8 cellular contexts compared by ENCODE assay signal in the genomic region with DNA sequence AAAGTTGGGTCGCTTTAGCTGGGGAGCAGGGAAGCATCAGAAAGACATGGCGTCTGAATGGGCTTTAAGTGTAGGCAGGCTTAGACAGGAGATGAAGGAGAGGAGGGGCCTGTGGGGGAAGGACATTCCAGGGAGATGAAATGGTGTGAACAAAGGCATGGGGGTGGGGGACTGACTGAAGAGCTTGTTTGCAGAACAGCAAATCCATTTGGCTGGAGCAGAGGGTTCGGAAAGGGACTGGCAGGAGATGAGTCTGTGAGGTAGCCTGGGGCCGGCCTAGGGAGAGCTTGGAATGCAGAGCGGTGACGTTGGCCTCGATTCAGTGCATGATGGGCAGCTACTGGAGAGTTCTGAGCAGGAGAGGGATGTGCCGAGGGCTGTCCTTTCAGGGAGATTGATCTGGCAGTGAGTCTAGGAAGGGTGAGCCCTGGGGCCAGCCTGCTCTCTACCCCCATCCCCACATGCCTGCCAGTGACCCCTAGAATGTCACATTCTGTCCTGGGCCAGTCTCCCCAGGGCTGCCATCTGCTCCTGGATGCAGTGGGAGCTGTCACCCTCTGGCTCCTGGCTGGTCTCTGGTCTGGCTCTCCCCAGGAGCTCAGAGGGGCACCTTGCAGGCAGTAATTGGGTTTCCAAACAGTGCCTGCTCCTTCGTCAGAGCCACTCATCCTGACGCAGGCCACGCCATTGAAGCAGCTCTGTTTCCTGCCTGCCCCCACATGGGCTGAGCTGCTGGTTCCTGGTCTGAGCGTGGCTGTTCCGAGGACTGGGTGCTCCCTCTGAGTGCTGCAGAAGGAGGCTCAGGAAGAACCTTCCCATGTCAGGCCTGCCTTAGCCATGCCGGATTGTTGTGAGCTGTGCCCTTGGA. TPM values are rescaled to one million over a fixed set of nuclear protein-coding genes. Genes with fewer than 3 reads are reported as not detected.
DNase-seq lines count a peak whose midpoint lies in the region; ATAC-seq, FAIRE-seq and TF ChIP-seq lines count a peak whose summit lies in the region.

No MANE protein-coding gene starts in this region.

- H3K9ac ChIP-seq in colonic mucosa (ENCODE audit: low read depth in 2 of 2, low read length in 2 of 2) (peak overlapping the region in 1 of 2 donors; percentile 38), HepG2 (ENCODE audit: insufficient read depth, low read depth, low read length) (no peak overlapping the region)

- H3K27ac ChIP-seq in colonic mucosa (peak overlapping the region; percentile 70), HepG2 (ENCODE audit: extremely low read length, insufficient read depth, low read length) (no peak overlapping the region), thymus (ENCODE audit: low read depth) (peak overlapping the region; percentile 81)

- H3K4me1 Mint-ChIP-seq in activated naive CD4-positive, alpha-beta T cell treated with anti-CD3 and anti-CD28 coated beads for 36 hours (ENCODE audit: low read depth): no peaks in the 10 kb centered on the region
- H3K4me1 Mint-ChIP-seq in activated naive CD4-positive, alpha-beta T cell treated with anti-CD3 and anti-CD28 coated beads, Interleukin-2, amount 10 ng/mL, durations not matched to agents 7 days and 5 days: no peaks in the 10 kb centered on the region

- H4K20me1 ChIP-seq in HepG2 (ENCODE audit: insufficient read depth, low read length): no peaks in the 10 kb centered on the region

- FAIRE-seq in HepG2 (lab: Jason Lieb, UNC): no peak

- TF ChIP-seq EP300 in HepG2 (IDR thresholded peaks at IDR 0.05; ENCODE audit: low read depth in 2 of 2, low read length in 2 of 2) (no peak), HepG2 (CRISPR knock-in tag; IDR thresholded peaks at IDR 0.05; ENCODE audit: borderline replicate concordance) (no peak)

- H3K27ac Mint-ChIP-seq in activated naive CD4-positive, alpha-beta T cell treated with anti-CD3 and anti-CD28 coated beads for 36 hours: peak overlapping the region; percentile 6
- H3K27ac Mint-ChIP-seq in activated naive CD4-positive, alpha-beta T cell treated with anti-CD3 and anti-CD28 coated beads, Interleukin-2, amount 10 ng/mL, durations not matched to agents 7 days and 5 days: no peak overlapping the region

- in situ Hi-C loops in HepG2 (cut with HindIII; ENCODE audit: extremely low pct_ligation_motif_present, low pct_unique_long_range_greater_than_20kb): loop anchor here (5.0 to 10.0 kb wide), 2 partner anchors 93 to 305 kb away; partner anchors contain the start of genes AHDC1 and GPR3

- intact Hi-C loops in activated naive CD4-positive, alpha-beta T cell treated with anti-CD3 and anti-CD28 coated beads for 36 hours (cut with micrococcal nuclease): loop anchor here (1.0 to 5.0 kb wide), 2 partner anchors 96 to 252 kb away; no protein-coding TSS in a partner anchor
- intact Hi-C loops in colonic mucosa (cut with DNase I): loop anchor here (2.0 to 10.0 kb wide), 3 partner anchors 95 to 345 kb away; partner anchors contain the start of gene AHDC1
- intact Hi-C loops in HepG2 (cut with micrococcal nuclease; ENCODE audit: unreplicated experiment): no loop called here

- BruUV-seq in HepG2 (replicated peaks; lab: Mats Ljungman, UMichigan): no TSS peak

- no peaks in the 10 kb centered on the region for H3K9me3 Mint-ChIP-seq in activated naive CD4-positive, alpha-beta T cell treated with anti-CD3 and anti-CD28 coated beads for 36 hours
- H3K9me3 Mint-ChIP-seq in activated naive CD4-positive, alpha-beta T cell treated with anti-CD3 and anti-CD28 coated beads, Interleukin-2, amount 10 ng/mL, durations not matched to agents 7 days and 5 days: no peaks in the 10 kb centered on the region

- ATAC-seq in HepG2 (no peak), HG03378 (IDR thresholded peaks at IDR 0.05; ENCODE audit: unreplicated experiment) (no peak), GM18519 (IDR thresholded peaks at IDR 0.05; ENCODE audit: low FRiP score, unreplicated experiment) (no peak), GM19467 (IDR thresholded peaks at IDR 0.05; ENCODE audit: unreplicated experiment) (no peak)

- CTCF ChIA-PET in activated naive CD4-positive, alpha-beta T cell treated with anti-CD3 and anti-CD28 coated beads for 36 hours (lab: Charles Lee): interaction anchor here (0.5 to 10.3 kb wide), 31 partner anchors 7 to 363 kb away, joined by 3 to 176 read pairs (median 4); partner anchors contain the start of genes CD164L2 and GPR3
- CTCF ChIA-PET in activated naive CD4-positive, alpha-beta T cell treated with anti-CD3 and anti-CD28 coated beads, Interleukin-2, amount 10 ng/mL, durations not matched to agents 7 days and 5 days (lab: Charles Lee): interaction anchor here (0.8 to 19.6 kb wide), 26 partner anchors 9 to 364 kb away, joined by 3 to 536 read pairs (median 5); partner anchors contain the start of genes AHDC1, CD164L2, GPR3 and MAP3K6
- CTCF ChIA-PET in HepG2 (lab: Yijun Ruan, JAX; ENCODE audit: low intra/inter-chr PET ratio, low total read pairs): interaction anchor here (1.9 to 4.0 kb wide), 2 partner anchors 88 to 96 kb away, joined by 17 to 43 read pairs; no protein-coding TSS in a partner anchor

- peaks cover 5% of the 10 kb centered on the region for H3K36me3 Mint-ChIP-seq in activated naive CD4-positive, alpha-beta T cell treated with anti-CD3 and anti-CD28 coated beads for 36 hours (ENCODE audit: low read depth)
- H3K36me3 Mint-ChIP-seq in activated naive CD4-positive, alpha-beta T cell treated with anti-CD3 and anti-CD28 coated beads, Interleukin-2, amount 10 ng/mL, durations not matched to agents 7 days and 5 days: peaks cover 14% of the 10 kb centered on the region

- no peak overlapping the region for H2AFZ ChIP-seq in HepG2 (ENCODE audit: low read length)

- H3K4me1 ChIP-seq in colonic mucosa (no peaks in the 10 kb centered on the region), HepG2 (ENCODE audit: insufficient read depth, low read length) (no peaks in the 10 kb centered on the region), thymus (ENCODE audit: control insufficient read depth, insufficient read depth, low read length) (no peaks in the 10 kb centered on the region)

- no peak for TF ChIP-seq RAD21 in HepG2 (CRISPR knock-in tag; IDR thresholded peaks at IDR 0.05)

- no peak for TF ChIP-seq POLR2A in HepG2 (IDR thresholded peaks at IDR 0.05; ENCODE audit: insufficient read depth in 1 of 2, low read depth in 2 of 2, low read length in 2 of 2)

- H3K27me3 Mint-ChIP-seq in activated naive CD4-positive, alpha-beta T cell treated with anti-CD3 and anti-CD28 coated beads for 36 hours (ENCODE audit: low read depth): no peaks in the 10 kb centered on the region
- no peaks in the 10 kb centered on the region for H3K27me3 Mint-ChIP-seq in activated naive CD4-positive, alpha-beta T cell treated with anti-CD3 and anti-CD28 coated beads, Interleukin-2, amount 10 ng/mL, durations not matched to agents 7 days and 5 days

- H3K4me3 ChIP-seq in colonic mucosa (no peak overlapping the region), HepG2 (replicated peaks in 1 of 3; ENCODE audit: insufficient read depth in 1 of 3, low read depth in 2 of 3, low read length in 3 of 3) (no peak overlapping the region), thymus (ENCODE audit: low read length) (no peak overlapping the region)

- H3K4me3 Mint-ChIP-seq in activated naive CD4-positive, alpha-beta T cell treated with anti-CD3 and anti-CD28 coated beads for 36 hours: no peak overlapping the region
- no peak overlapping the region for H3K4me3 Mint-ChIP-seq in activated naive CD4-positive, alpha-beta T cell treated with anti-CD3 and anti-CD28 coated beads, Interleukin-2, amount 10 ng/mL, durations not matched to agents 7 days and 5 days

- 74% methylated on average over 12 of the region's 14 CpGs for WGBS in HepG2 (ENCODE audit: low lambda C conversion rate)
- 93% methylated on average over 14 of the region's 14 CpGs for WGBS in thymus

- no peaks in the 10 kb centered on the region for H3K27me3 ChIP-seq in colonic mucosa
- H3K27me3 ChIP-seq in HepG2 (ENCODE audit: control insufficient read depth in 1 of 2, insufficient read depth in 2 of 2, low read length in 2 of 2): no peaks in the 10 kb centered on the region
- H3K27me3 ChIP-seq in thymus (ENCODE audit: control insufficient read depth, insufficient read depth): no peaks in the 10 kb centered on the region

- H3K79me2 ChIP-seq in HepG2 (ENCODE audit: insufficient read depth, low read length): no peaks in the 10 kb centered on the region

- peaks cover 4% of the 10 kb centered on the region for H3K36me3 ChIP-seq in colonic mucosa
- H3K36me3 ChIP-seq in HepG2 (replicated peaks in 1 of 2; ENCODE audit: control insufficient read depth in 1 of 2, insufficient read depth in 2 of 2, low read length in 2 of 2): peaks cover 0 to 15% of the 10 kb centered on the region in 2 experiments; a peak in 2 of 5 replicates
- H3K36me3 ChIP-seq in thymus (ENCODE audit: control insufficient read depth, insufficient read depth): peaks cover 68% of the 10 kb centered on the region

- TF ChIP-seq CTCF in colonic mucosa (IDR thresholded peaks at IDR 0.05) (no peak), HepG2 (CRISPR knock-in tag; IDR thresholded peaks at IDR 0.05) (no peak)

- H3K9me3 ChIP-seq in colonic mucosa (no peaks in the 10 kb centered on the region), HepG2 (ENCODE audit: low read length) (no peaks in the 10 kb centered on the region), thymus (ENCODE audit: control insufficient read depth) (no peaks in the 10 kb centered on the region)

- no peak for DNase-seq in activated naive CD4-positive, alpha-beta T cell treated with anti-CD3 and anti-CD28 coated beads for 36 hours
- no peak for DNase-seq in activated naive CD4-positive, alpha-beta T cell treated with anti-CD3 and anti-CD28 coated beads, Interleukin-2, amount 10 ng/mL, durations not matched to agents 7 days and 5 days
- peak; percentile 53 for DNase-seq in colonic mucosa
- DNase-seq in HepG2 (ENCODE audit: low spot score): peak; percentile 53

- POLR2A ChIA-PET in HepG2 (lab: Yijun Ruan, JAX): no interaction called here

- no peak overlapping the region for H3K4me2 ChIP-seq in HepG2 (ENCODE audit: low read depth, low read length)

RNA-seq across cellular contexts. Expression of gene TMEM222, which starts 22.3 kb away (rescaled TPM):
- 10 to 100 TPM; 22.0 to 22.8 TPM for total RNA-seq in activated naive CD4-positive, alpha-beta T cell treated with anti-CD3 and anti-CD28 coated beads for 36 hours
- total RNA-seq in colonic mucosa (10 to 100 TPM; 28.6 to 35.4 TPM), HepG2 (2016; rRNA removed; fragmentation: Illumina TruSeq; extraction: Trizol) (9.9 and 22.7 TPM in 2 replicates)
- total RNA-seq in HepG2 (2016; cell fraction: cytosol; rRNA removed; fragmentation: Illumina TruSeq; extraction: Trizol; ENCODE audit: low read depth): 10.4 and 13.7 TPM in 2 replicates
- 9.9 and 24.4 TPM in 2 replicates for total RNA-seq in HepG2 (2016; cell fraction: insoluble cytoplasmic fraction; rRNA removed; fragmentation: Illumina TruSeq; extraction: Trizol)
- total RNA-seq in HepG2 (2016; cell fraction: membrane; rRNA removed; fragmentation: Illumina TruSeq; extraction: Trizol): 19.0 and 21.0 TPM in 2 replicates
- total RNA-seq in HepG2 (2016; cell fraction: nucleus; rRNA removed; fragmentation: Illumina TruSeq; extraction: Trizol): 20.8 and 23.3 TPM in 2 replicates
- polyA plus RNA-seq in HepG2 (2011; rRNA removed) (29.6 and 40.8 TPM in 2 replicates), thymus (35.5 TPM)
- 26.0 and 32.7 TPM in 2 replicates for polyA plus RNA-seq in HepG2 (2011; cell fraction: cytosol; rRNA removed)
- 63.1 and 68.2 TPM in 2 replicates for polyA plus RNA-seq in HepG2 (2011; cell fraction: nucleus; rRNA removed)
- polyA plus RNA-seq in HepG2 (2012): 17.8 and 25.1 TPM in 2 replicates
- polyA plus RNA-seq in HepG2 (2016; cell fraction: cytosol; fragmentation: Illumina TruSeq; extraction: Trizol; ENCODE audit: low read depth): 16.5 and 17.4 TPM in 2 replicates
- 11.5 and 18.3 TPM in 2 replicates for polyA plus RNA-seq in HepG2 (2016; cell fraction: insoluble cytoplasmic fraction; fragmentation: Illumina TruSeq; extraction: Trizol; ENCODE audit: low read depth)
- 21.3 and 22.0 TPM in 2 replicates for polyA plus RNA-seq in HepG2 (2016; cell fraction: membrane; fragmentation: Illumina TruSeq; extraction: Trizol; ENCODE audit: low read depth)
- polyA plus RNA-seq in HepG2 (2016; cell fraction: nucleus; fragmentation: Illumina TruSeq; extraction: Trizol; ENCODE audit: insufficient read depth, low read depth): 49.6 and 50.9 TPM in 2 replicates
- 59.9 and 69.4 TPM in 2 replicates for polyA minus RNA-seq in HepG2 (2011; rRNA and poly(A)+ RNA removed; ENCODE audit: low replicate concordance)
- polyA minus RNA-seq in HepG2 (2011; cell fraction: cytosol; rRNA and poly(A)+ RNA removed): 11.7 and 18.2 TPM in 2 replicates
- polyA minus RNA-seq in HepG2 (2011; cell fraction: nucleus; rRNA and poly(A)+ RNA removed): 16.6 and 21.0 TPM in 2 replicates

RNA-seq across cellular contexts. Expression of gene SYTL1, which starts 42.2 kb away (rescaled TPM):
- total RNA-seq in activated naive CD4-positive, alpha-beta T cell treated with anti-CD3 and anti-CD28 coated beads for 36 hours: 10 to 100 TPM; 28.5 to 29.2 TPM
- total RNA-seq in colonic mucosa (10 to 100 TPM; 15.6 to 17.4 TPM), HepG2 (2016; rRNA removed; fragmentation: Illumina TruSeq; extraction: Trizol) (9.1 and 17.8 TPM in 2 replicates)
- 5.6 TPM in 2 replicates for total RNA-seq in HepG2 (2016; cell fraction: cytosol; rRNA removed; fragmentation: Illumina TruSeq; extraction: Trizol; ENCODE audit: low read depth)
- 7.9 and 19.8 TPM in 2 replicates for total RNA-seq in HepG2 (2016; cell fraction: insoluble cytoplasmic fraction; rRNA removed; fragmentation: Illumina TruSeq; extraction: Trizol)
- 7.4 and 8.0 TPM in 2 replicates for total RNA-seq in HepG2 (2016; cell fraction: membrane; rRNA removed; fragmentation: Illumina TruSeq; extraction: Trizol)
- total RNA-seq in HepG2 (2016; cell fraction: nucleus; rRNA removed; fragmentation: Illumina TruSeq; extraction: Trizol): 15.9 and 19.3 TPM in 2 replicates
- polyA plus RNA-seq in HepG2 (2011; rRNA removed) (11.1 and 15.8 TPM in 2 replicates), thymus (167 TPM)
- 4.7 and 8.4 TPM in 2 replicates for polyA plus RNA-seq in HepG2 (2011; cell fraction: cytosol; rRNA removed)
- 175 and 243 TPM in 2 replicates for polyA plus RNA-seq in HepG2 (2011; cell fraction: nucleus; rRNA removed)
- polyA plus RNA-seq in HepG2 (2012): 7.2 and 8.3 TPM in 2 replicates
- 3.6 and 4.2 TPM in 2 replicates for polyA plus RNA-seq in HepG2 (2016; cell fraction: cytosol; fragmentation: Illumina TruSeq; extraction: Trizol; ENCODE audit: low read depth)
- polyA plus RNA-seq in HepG2 (2016; cell fraction: insoluble cytoplasmic fraction; fragmentation: Illumina TruSeq; extraction: Trizol; ENCODE audit: low read depth): 8.1 and 8.6 TPM in 2 replicates
- 4.6 and 5.4 TPM in 2 replicates for polyA plus RNA-seq in HepG2 (2016; cell fraction: membrane; fragmentation: Illumina TruSeq; extraction: Trizol; ENCODE audit: low read depth)
- 45.3 and 50.8 TPM in 2 replicates for polyA plus RNA-seq in HepG2 (2016; cell fraction: nucleus; fragmentation: Illumina TruSeq; extraction: Trizol; ENCODE audit: insufficient read depth, low read depth)
- 0.21 and 11.5 TPM in 2 replicates for polyA minus RNA-seq in HepG2 (2011; rRNA and poly(A)+ RNA removed; ENCODE audit: low replicate concordance)
- 3.3 and 6.7 TPM in 2 replicates for polyA minus RNA-seq in HepG2 (2011; cell fraction: cytosol; rRNA and poly(A)+ RNA removed)
- polyA minus RNA-seq in HepG2 (2011; cell fraction: nucleus; rRNA and poly(A)+ RNA removed): 14.3 and 14.8 TPM in 2 replicates

Comparison
In these comparisons a context has a peak if more than half of its experiments do, and no peak if none do; other contexts are left out.
1. DNase-seq: peak in colonic mucosa (single experiment) and HepG2 (single experiment); none in activated naive CD4-positive, alpha-beta T cell treated with anti-CD3 and anti-CD28 coated beads for 36 hours (single experiment) and activated naive CD4-positive, alpha-beta T cell treated with anti-CD3 and anti-CD28 coated beads, Interleukin-2, amount 10 ng/mL, durations not matched to agents 7 days and 5 days (single experiment).